ENCODE assay signal across 9 cellular contexts in genomic region chr3:138594935-138595259, GRCh38. TPM values are rescaled to one million over a fixed set of nuclear protein-coding genes. Genes with fewer than 3 reads are reported as not detected.
DNase-seq lines count a peak whose midpoint lies in the region; ATAC-seq and TF ChIP-seq lines count a peak whose summit lies in the region.
"Had no signal": no experiment of that assay in that cellular context is flagged by ENCODE, and none has a peak within 500 bp of the region (broad histone marks: within the 10 kb centered on the region; RNA-seq: fewer than 3 reads in every experiment).

No MANE protein-coding gene starts in this region.

- peaks cover 10% of the 10 kb centered on the region for H3K36me3 ChIP-seq in left ventricle myocardium inferior
- no peaks in the 10 kb centered on the region for H3K36me3 ChIP-seq in lower lobe of right lung
- H3K36me3 ChIP-seq in uterus: no peaks in the 10 kb centered on the region
- no peaks in the 10 kb centered on the region for H3K36me3 ChIP-seq in testis (ENCODE audit: low read depth, missing control alignments)

- H3K4me1 ChIP-seq in left ventricle myocardium inferior (peaks cover 21% of the 10 kb centered on the region), lower lobe of right lung (peaks cover 10% of the 10 kb centered on the region), uterus (peaks cover 0 to 5% of the 10 kb centered on the region in 2 donors), testis (peaks cover 3% of the 10 kb centered on the region), right cardiac atrium (ENCODE audit: control insufficient read depth, insufficient read depth, low read length) (no peaks in the 10 kb centered on the region)

- H3K27ac Mint-ChIP-seq in activated T-helper 1 cell treated with anti-CD3 and anti-CD28 coated beads, Interleukin-12 subunit alpha, Interleukin-12 subunit beta, Interleukin-2, Interleukin-4 antibody, amounts not matched to agents 30 ng/mL and 10 ng/mL and 1 ng/mL, durations not matched to agents 14 hours and 24 hours and 36 hours: peak overlapping the region; percentile 86

- H3K9me3 ChIP-seq in left ventricle myocardium inferior (replicated peaks) (no peaks in the 10 kb centered on the region), lower lobe of right lung (no peaks in the 10 kb centered on the region), uterus (no peaks in the 10 kb centered on the region), testis (no peaks in the 10 kb centered on the region), right cardiac atrium (ENCODE audit: control insufficient read depth, low read length) (no peaks in the 10 kb centered on the region)

- TF ChIP-seq CTCF in left ventricle myocardium inferior (IDR thresholded peaks at IDR 0.05; ENCODE audit: borderline replicate concordance) (no peak), lower lobe of right lung (IDR thresholded peaks at IDR 0.05) (peak; percentile 10), uterus (IDR thresholded peaks at IDR 0.05) (no peak), GM10266 (IDR thresholded peaks at IDR 0.05; ENCODE audit: control insufficient read depth, insufficient read depth, low read depth, missing control alignments) (no peak), testis (IDR thresholded peaks at IDR 0.05) (no peak)

- peaks cover 3% of the 10 kb centered on the region for H3K27me3 Mint-ChIP-seq in activated T-helper 1 cell treated with anti-CD3 and anti-CD28 coated beads, Interleukin-12 subunit alpha, Interleukin-12 subunit beta, Interleukin-2, Interleukin-4 antibody, amounts not matched to agents 30 ng/mL and 10 ng/mL and 1 ng/mL, durations not matched to agents 14 hours and 24 hours and 36 hours (ENCODE audit: insufficient read depth)

- peak overlapping the region; percentile 91 for H3K27ac ChIP-seq in left ventricle myocardium inferior (replicated peaks)
- H3K27ac ChIP-seq in lower lobe of right lung: peak overlapping the region; percentile 88
- H3K27ac ChIP-seq in uterus: peak overlapping the region; percentile 89 to 95
- H3K27ac ChIP-seq in testis: peak overlapping the region in 1 of 2 donors; percentile 81
- H3K27ac ChIP-seq in right cardiac atrium (ENCODE audit: low read length): no peak overlapping the region

- peak overlapping the region; percentile 86 for H3K4me3 ChIP-seq in left ventricle myocardium inferior
- H3K4me3 ChIP-seq in lower lobe of right lung: peak overlapping the region; percentile 74
- peak overlapping the region in 1 of 2 donors; percentile 68 for H3K4me3 ChIP-seq in uterus
- peak overlapping the region in 1 of 2 donors; percentile 66 for H3K4me3 ChIP-seq in testis
- H3K4me3 ChIP-seq in right cardiac atrium (ENCODE audit: low read length): no peak overlapping the region

- H3K4me3 Mint-ChIP-seq in activated T-helper 1 cell treated with anti-CD3 and anti-CD28 coated beads, Interleukin-12 subunit alpha, Interleukin-12 subunit beta, Interleukin-2, Interleukin-4 antibody, amounts not matched to agents 30 ng/mL and 10 ng/mL and 1 ng/mL, durations not matched to agents 14 hours and 24 hours and 36 hours: peak overlapping the region; percentile 87

- 27 to 36% methylated on average over 3 of the region's 3 CpGs for WGBS in testis, 2 donors
- 35% methylated on average over 3 of the region's 3 CpGs for WGBS in right cardiac atrium

- no peak for ATAC-seq in left ventricle myocardium superior
- no peak for ATAC-seq in lower lobe of right lung
- no peak for ATAC-seq in right cardiac atrium

- TF ChIP-seq POLR2A in uterus (IDR thresholded peaks at IDR 0.05): no peak
- TF ChIP-seq POLR2A in testis (IDR thresholded peaks at IDR 0.05): no peak

- intact Hi-C loops in left ventricle myocardium inferior (cut with micrococcal nuclease): loop anchor here (5.0 kb wide), 1 partner anchor 327 kb away; no protein-coding TSS in a partner anchor
- intact Hi-C loops in left ventricle myocardium superior (cut with micrococcal nuclease): loop anchor here (5.0 kb wide), 1 partner anchor 322 kb away; no protein-coding TSS in a partner anchor
- intact Hi-C loops in activated T-helper 1 cell treated with anti-CD3 and anti-CD28 coated beads, Interleukin-12 subunit alpha, Interleukin-12 subunit beta, Interleukin-2, Interleukin-4 antibody, amounts not matched to agents 30 ng/mL and 10 ng/mL and 1 ng/mL, durations not matched to agents 14 hours and 24 hours and 36 hours (cut with micrococcal nuclease): loop anchor here (1.0 to 10.0 kb wide), 14 partner anchors 13 to 747 kb away; partner anchors contain the start of genes ARMC8, DBR1, FAIM and MRPS22
- intact Hi-C loops in lower lobe of right lung (cut with DNase I): loop anchor here (10.0 kb wide), 1 partner anchor 320 kb away; no protein-coding TSS in a partner anchor
- intact Hi-C loops in uterus (cut with DNase I; ENCODE audit: low total_unique reads): loop anchor here (5.0 to 10.0 kb wide), 2 partner anchors 322 to 750 kb away; partner anchors contain the start of gene MRPS22
- intact Hi-C loops in testis (cut with DNase I; ENCODE audit: low total_unique reads): loop anchor here (5.0 kb wide), 1 partner anchor 322 kb away; no protein-coding TSS in a partner anchor
- intact Hi-C loops in right cardiac atrium (cut with DNase I): loop anchor here (1.0 to 5.0 kb wide), 3 partner anchors 320 to 322 kb away; no protein-coding TSS in a partner anchor

- H3K27me3 ChIP-seq in left ventricle myocardium inferior (ENCODE audit: low read depth) (no peaks in the 10 kb centered on the region), lower lobe of right lung (ENCODE audit: low read depth) (no peaks in the 10 kb centered on the region), uterus (no peaks in the 10 kb centered on the region), testis (no peaks in the 10 kb centered on the region), right cardiac atrium (ENCODE audit: control insufficient read depth, insufficient read depth) (no peaks in the 10 kb centered on the region)

- DNase-seq in left ventricle myocardium inferior (no peak), left ventricle myocardium superior (no peak), lower lobe of right lung (no peak), uterus (no peak), GM10266 (ENCODE audit: extremely low spot score) (no peak), testis (no peak), right cardiac atrium (no peak)
- no peak for DNase-seq in activated T-helper 1 cell treated with anti-CD3 and anti-CD28 coated beads, Interleukin-12 subunit alpha, Interleukin-12 subunit beta, Interleukin-2, Interleukin-4 antibody, amounts not matched to agents 30 ng/mL and 10 ng/mL and 1 ng/mL, durations not matched to agents 14 hours and 24 hours and 36 hours (ENCODE audit: low spot score)
- DNase-seq: hypothalamus had no signal

- H3K4me1 Mint-ChIP-seq in activated T-helper 1 cell treated with anti-CD3 and anti-CD28 coated beads, Interleukin-12 subunit alpha, Interleukin-12 subunit beta, Interleukin-2, Interleukin-4 antibody, amounts not matched to agents 30 ng/mL and 10 ng/mL and 1 ng/mL, durations not matched to agents 14 hours and 24 hours and 36 hours (ENCODE audit: low read depth): peaks cover 11% of the 10 kb centered on the region

- H3K9me3 Mint-ChIP-seq in activated T-helper 1 cell treated with anti-CD3 and anti-CD28 coated beads, Interleukin-12 subunit alpha, Interleukin-12 subunit beta, Interleukin-2, Interleukin-4 antibody, amounts not matched to agents 30 ng/mL and 10 ng/mL and 1 ng/mL, durations not matched to agents 14 hours and 24 hours and 36 hours: peaks cover 7% of the 10 kb centered on the region

- peaks cover 2% of the 10 kb centered on the region for H3K36me3 Mint-ChIP-seq in activated T-helper 1 cell treated with anti-CD3 and anti-CD28 coated beads, Interleukin-12 subunit alpha, Interleukin-12 subunit beta, Interleukin-2, Interleukin-4 antibody, amounts not matched to agents 30 ng/mL and 10 ng/mL and 1 ng/mL, durations not matched to agents 14 hours and 24 hours and 36 hours (ENCODE audit: low read depth)

RNA-seq across cellular contexts. Expression of gene CEP70, which starts 0.8 kb away (rescaled TPM):
- total RNA-seq in left ventricle myocardium inferior (25.8 TPM), left ventricle myocardium superior (22.6 TPM), lower lobe of right lung (45.2 TPM), uterus (100 to 1,000 TPM in 3 of 4 donors, 10 to 100 TPM in 1; 90.6 to 154 (median 123) TPM), testis (10 to 100 TPM; 37.4 to 61.4 TPM), right cardiac atrium (10 to 100 TPM; 33.9 to 46.9 (median 39.2) TPM)
- 2.4 and 3.1 TPM in 2 replicates for total RNA-seq in activated T-helper 1 cell treated with anti-CD3 and anti-CD28 coated beads, Interleukin-12 subunit alpha, Interleukin-12 subunit beta, Interleukin-2, Interleukin-4 antibody, amounts not matched to agents 30 ng/mL and 10 ng/mL and 1 ng/mL, durations not matched to agents 14 hours and 24 hours and 36 hours
- polyA plus RNA-seq in testis (ENCODE audit: insufficient read depth, low read depth, low replicate concordance) (66.6 TPM), right cardiac atrium (17.0 TPM)

RNA-seq across cellular contexts. Expression of gene FAIM, which starts 13.7 kb away (rescaled TPM):
- total RNA-seq in left ventricle myocardium inferior (3.1 TPM), left ventricle myocardium superior (3.7 TPM), lower lobe of right lung (12.3 TPM), uterus (10 to 100 TPM in 1 of 4 donors, 1 to 10 TPM in 3; 1.3 to 17.6 (median 8.9) TPM), testis (10 to 100 TPM in 1 of 2 donors, 1 to 10 TPM in 1; 7.0 to 10.8 TPM), right cardiac atrium (1 to 10 TPM; 4.7 to 5.7 (median 4.9) TPM)
- total RNA-seq in activated T-helper 1 cell treated with anti-CD3 and anti-CD28 coated beads, Interleukin-12 subunit alpha, Interleukin-12 subunit beta, Interleukin-2, Interleukin-4 antibody, amounts not matched to agents 30 ng/mL and 10 ng/mL and 1 ng/mL, durations not matched to agents 14 hours and 24 hours and 36 hours: 1.4 and 2.3 TPM in 2 replicates
- polyA plus RNA-seq in testis (ENCODE audit: insufficient read depth, low read depth, low replicate concordance) (15.3 TPM), right cardiac atrium (8.5 TPM)
